Comparison of ENCODE assay signal across 1 cellular context in the genomic region with DNA sequence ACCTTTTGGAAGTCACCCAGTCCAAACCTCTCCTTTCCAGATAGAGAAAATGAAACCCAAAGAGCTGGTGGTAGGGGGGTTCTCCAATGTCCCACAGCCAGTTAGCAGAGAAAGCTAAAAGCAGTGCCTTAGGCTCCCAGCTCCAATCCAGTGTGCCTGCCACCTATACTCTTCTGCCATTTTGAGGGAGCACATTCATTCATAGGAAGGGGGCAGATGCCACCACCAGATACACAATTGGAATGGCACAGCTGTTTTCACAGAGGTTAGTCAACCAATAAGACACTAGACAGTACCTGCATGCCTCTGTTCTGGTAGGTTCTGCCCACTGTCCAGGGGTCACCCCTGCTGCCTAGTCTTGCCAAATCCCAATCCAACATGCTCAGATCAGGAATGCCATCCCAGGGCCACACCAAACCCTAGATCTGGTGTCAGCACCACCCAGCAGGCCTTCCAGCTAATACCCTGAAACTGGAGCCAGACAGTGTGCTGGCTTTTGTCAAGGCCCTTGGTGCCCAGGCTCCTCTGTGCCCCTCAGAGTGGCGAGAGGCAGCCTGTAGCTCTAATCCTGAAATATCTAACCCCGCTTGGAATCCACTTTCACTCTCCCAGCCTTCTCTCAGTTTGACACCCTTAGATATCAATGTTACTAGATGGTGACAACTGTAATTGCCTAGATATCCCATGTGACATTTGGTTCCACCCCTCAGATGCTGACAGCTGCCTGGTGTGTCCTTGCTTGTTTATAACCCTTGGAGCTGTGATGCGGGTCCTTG.
TF ChIP-seq lines count a peak whose summit lies in the region.

No MANE protein-coding gene starts in this region.

TF ChIP-seq in K562, 482 proteins besides CTCF, POLR2A, EP300 and RAD21 (continued from another document and continues in another):
- TF ChIP-seq, protein P1, sequence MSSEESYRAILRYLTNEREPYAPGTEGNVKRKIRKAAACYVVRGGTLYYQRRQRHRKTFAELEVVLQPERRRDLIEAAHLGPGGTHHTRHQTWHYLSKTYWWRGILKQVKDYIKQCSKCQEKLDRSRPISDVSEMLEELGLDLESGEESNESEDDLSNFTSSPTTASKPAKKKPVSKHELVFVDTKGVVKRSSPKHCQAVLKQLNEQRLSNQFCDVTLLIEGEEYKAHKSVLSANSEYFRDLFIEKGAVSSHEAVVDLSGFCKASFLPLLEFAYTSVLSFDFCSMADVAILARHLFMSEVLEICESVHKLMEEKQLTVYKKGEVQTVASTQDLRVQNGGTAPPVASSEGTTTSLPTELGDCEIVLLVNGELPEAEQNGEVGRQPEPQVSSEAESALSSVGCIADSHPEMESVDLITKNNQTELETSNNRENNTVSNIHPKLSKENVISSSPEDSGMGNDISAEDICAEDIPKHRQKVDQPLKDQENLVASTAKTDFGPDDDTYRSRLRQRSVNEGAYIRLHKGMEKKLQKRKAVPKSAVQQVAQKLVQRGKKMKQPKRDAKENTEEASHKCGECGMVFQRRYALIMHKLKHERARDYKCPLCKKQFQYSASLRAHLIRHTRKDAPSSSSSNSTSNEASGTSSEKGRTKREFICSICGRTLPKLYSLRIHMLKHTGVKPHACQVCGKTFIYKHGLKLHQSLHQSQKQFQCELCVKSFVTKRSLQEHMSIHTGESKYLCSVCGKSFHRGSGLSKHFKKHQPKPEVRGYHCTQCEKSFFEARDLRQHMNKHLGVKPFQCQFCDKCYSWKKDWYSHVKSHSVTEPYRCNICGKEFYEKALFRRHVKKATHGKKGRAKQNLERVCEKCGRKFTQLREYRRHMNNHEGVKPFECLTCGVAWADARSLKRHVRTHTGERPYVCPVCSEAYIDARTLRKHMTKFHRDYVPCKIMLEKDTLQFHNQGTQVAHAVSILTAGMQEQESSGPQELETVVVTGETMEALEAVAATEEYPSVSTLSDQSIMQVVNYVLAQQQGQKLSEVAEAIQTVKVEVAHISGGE (CRISPR knock-in tag; IDR thresholded peaks at IDR 0.05) = 0 out of 6 replicates have a peak, but pooled peaks of 1 of the 3 experiments have one; percentile 7
- TF ChIP-seq NCOA2 (IDR thresholded peaks at IDR 0.05; ENCODE audit: partially characterized antibody in 2 of 2) (no peak), ARNT (IDR thresholded peaks at IDR 0.05) (no peak), MCM3 (IDR thresholded peaks at IDR 0.05) (no peak), HNRNPL (IDR thresholded peaks at IDR 0.05; ENCODE audit: low read depth, low read length) (no peak), PCBP2 (IDR thresholded peaks at IDR 0.05; ENCODE audit: low read depth, low read length, poor library complexity, severe bottlenecking) (no peak), NR2C1 (IDR thresholded peaks at IDR 0.05) (no peak), NR2C1 (tag; IDR thresholded peaks at IDR 0.05) (no peak), ZNF134 (CRISPR knock-in tag; conservative IDR thresholded peaks at IDR 0.05) (0 out of 2 replicates have a peak, but pooled peaks have one; percentile 16), GATA2 (CRISPR knock-in tag; IDR thresholded peaks at IDR 0.05) (no peak), MAZ (CRISPR knock-in tag; conservative IDR thresholded peaks at IDR 0.05 in 1 of 2, IDR thresholded peaks at IDR 0.05 in 1 of 2) (peak in 1 of 2 experiments; percentile 13; a peak in 1 of 4 replicates), MCM7 (IDR thresholded peaks at IDR 0.05) (no peak), RBM15 (IDR thresholded peaks at IDR 0.05; ENCODE audit: insufficient read depth, low read length) (no peak), ZBTB17 (CRISPR knock-in tag; IDR thresholded peaks at IDR 0.05) (0 out of 2 replicates have a peak, but pooled peaks have one; percentile 58), PBX2 (CRISPR knock-in tag; IDR thresholded peaks at IDR 0.05; ENCODE audit: low read depth) (no peak), PBX2 (tag; conservative IDR thresholded peaks at IDR 0.05; ENCODE audit: low read depth) (peak; percentile 71), HBP1 (CRISPR knock-in tag; IDR thresholded peaks at IDR 0.05) (0 out of 2 replicates have a peak, but pooled peaks have one; percentile 45), ZNF165 (CRISPR knock-in tag; IDR thresholded peaks at IDR 0.05; ENCODE audit: borderline replicate concordance) (0 out of 2 replicates have a peak, but pooled peaks have one; percentile 38), STAT5B (CRISPR knock-in tag; IDR thresholded peaks at IDR 0.05) (no peak), ZNF445 (CRISPR knock-in tag; IDR thresholded peaks at IDR 0.05; ENCODE audit: low read depth) (0 out of 2 replicates have a peak, but pooled peaks have one; percentile 25), ETV1 (tag; conservative IDR thresholded peaks at IDR 0.05; ENCODE audit: low read depth) (0 out of 2 replicates have a peak, but pooled peaks have one; percentile 22), POLR2AphosphoS2 (IDR thresholded peaks at IDR 0.05; ENCODE audit: low read length) (no peak), ZSCAN29 (IDR thresholded peaks at IDR 0.05) (no peak), AFF4 (CRISPR knock-in tag; IDR thresholded peaks at IDR 0.05) (no peak), ZNF583 (CRISPR knock-in tag; IDR thresholded peaks at IDR 0.05) (0 out of 2 replicates have a peak, but pooled peaks have one; percentile 31), ZNF444 (CRISPR knock-in tag; IDR thresholded peaks at IDR 0.05) (0 out of 2 replicates have a peak, but pooled peaks have one; percentile 12), FIP1L1 (IDR thresholded peaks at IDR 0.05; ENCODE audit: low read depth, low read length, poor library complexity, severe bottlenecking) (no peak), E2F3 (CRISPR knock-in tag; IDR thresholded peaks at IDR 0.05) (0 out of 2 replicates have a peak, but pooled peaks have one; percentile 56), FOXK2 (conservative IDR thresholded peaks at IDR 0.05 in 1 of 2, IDR thresholded peaks at IDR 0.05 in 1 of 2; ENCODE audit: low read depth in 2 of 2) (peak; percentile 62 to 76; a peak in 2 of 4 replicates), ERF (CRISPR knock-in tag; IDR thresholded peaks at IDR 0.05) (peak; percentile 81; the same call in 1 of the 2 replicates), POLR3A (IDR thresholded peaks at IDR 0.05; ENCODE audit: borderline replicate concordance, extremely low read depth, insufficient read depth, insufficient read length) (no peak), NR4A1 (CRISPR knock-in tag; IDR thresholded peaks at IDR 0.05) (no peak), NR4A1 (tag; IDR thresholded peaks at IDR 0.05) (peak; percentile 75)
- TF ChIP-seq, protein P2, sequence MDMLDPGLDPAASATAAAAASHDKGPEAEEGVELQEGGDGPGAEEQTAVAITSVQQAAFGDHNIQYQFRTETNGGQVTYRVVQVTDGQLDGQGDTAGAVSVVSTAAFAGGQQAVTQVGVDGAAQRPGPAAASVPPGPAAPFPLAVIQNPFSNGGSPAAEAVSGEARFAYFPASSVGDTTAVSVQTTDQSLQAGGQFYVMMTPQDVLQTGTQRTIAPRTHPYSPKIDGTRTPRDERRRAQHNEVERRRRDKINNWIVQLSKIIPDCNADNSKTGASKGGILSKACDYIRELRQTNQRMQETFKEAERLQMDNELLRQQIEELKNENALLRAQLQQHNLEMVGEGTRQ (CRISPR knock-in tag; IDR thresholded peaks at IDR 0.05) = 0 out of 2 replicates have a peak, but pooled peaks have one; percentile 1
- TF ChIP-seq, protein P3, sequence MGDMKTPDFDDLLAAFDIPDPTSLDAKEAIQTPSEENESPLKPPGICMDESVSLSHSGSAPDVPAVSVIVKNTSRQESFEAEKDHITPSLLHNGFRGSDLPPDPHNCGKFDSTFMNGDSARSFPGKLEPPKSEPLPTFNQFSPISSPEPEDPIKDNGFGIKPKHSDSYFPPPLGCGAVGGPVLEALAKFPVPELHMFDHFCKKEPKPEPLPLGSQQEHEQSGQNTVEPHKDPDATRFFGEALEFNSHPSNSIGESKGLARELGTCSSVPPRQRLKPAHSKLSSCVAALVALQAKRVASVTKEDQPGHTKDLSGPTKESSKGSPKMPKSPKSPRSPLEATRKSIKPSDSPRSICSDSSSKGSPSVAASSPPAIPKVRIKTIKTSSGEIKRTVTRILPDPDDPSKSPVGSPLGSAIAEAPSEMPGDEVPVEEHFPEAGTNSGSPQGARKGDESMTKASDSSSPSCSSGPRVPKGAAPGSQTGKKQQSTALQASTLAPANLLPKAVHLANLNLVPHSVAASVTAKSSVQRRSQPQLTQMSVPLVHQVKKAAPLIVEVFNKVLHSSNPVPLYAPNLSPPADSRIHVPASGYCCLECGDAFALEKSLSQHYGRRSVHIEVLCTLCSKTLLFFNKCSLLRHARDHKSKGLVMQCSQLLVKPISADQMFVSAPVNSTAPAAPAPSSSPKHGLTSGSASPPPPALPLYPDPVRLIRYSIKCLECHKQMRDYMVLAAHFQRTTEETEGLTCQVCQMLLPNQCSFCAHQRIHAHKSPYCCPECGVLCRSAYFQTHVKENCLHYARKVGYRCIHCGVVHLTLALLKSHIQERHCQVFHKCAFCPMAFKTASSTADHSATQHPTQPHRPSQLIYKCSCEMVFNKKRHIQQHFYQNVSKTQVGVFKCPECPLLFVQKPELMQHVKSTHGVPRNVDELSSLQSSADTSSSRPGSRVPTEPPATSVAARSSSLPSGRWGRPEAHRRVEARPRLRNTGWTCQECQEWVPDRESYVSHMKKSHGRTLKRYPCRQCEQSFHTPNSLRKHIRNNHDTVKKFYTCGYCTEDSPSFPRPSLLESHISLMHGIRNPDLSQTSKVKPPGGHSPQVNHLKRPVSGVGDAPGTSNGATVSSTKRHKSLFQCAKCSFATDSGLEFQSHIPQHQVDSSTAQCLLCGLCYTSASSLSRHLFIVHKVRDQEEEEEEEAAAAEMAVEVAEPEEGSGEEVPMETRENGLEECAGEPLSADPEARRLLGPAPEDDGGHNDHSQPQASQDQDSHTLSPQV (IDR thresholded peaks at IDR 0.05) = peak; percentile 51; the same call in 1 of the 2 replicates
- TF ChIP-seq, protein P4, sequence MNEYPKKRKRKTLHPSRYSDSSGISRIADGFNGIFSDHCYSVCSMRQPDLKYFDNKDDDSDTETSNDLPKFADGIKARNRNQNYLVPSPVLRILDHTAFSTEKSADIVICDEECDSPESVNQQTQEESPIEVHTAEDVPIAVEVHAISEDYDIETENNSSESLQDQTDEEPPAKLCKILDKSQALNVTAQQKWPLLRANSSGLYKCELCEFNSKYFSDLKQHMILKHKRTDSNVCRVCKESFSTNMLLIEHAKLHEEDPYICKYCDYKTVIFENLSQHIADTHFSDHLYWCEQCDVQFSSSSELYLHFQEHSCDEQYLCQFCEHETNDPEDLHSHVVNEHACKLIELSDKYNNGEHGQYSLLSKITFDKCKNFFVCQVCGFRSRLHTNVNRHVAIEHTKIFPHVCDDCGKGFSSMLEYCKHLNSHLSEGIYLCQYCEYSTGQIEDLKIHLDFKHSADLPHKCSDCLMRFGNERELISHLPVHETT (CRISPR knock-in tag; conservative IDR thresholded peaks at IDR 0.05 in 1 of 2, IDR thresholded peaks at IDR 0.05 in 1 of 2) = no peak; a peak in 1 of 4 replicates
- TF ChIP-seq, protein P5, sequence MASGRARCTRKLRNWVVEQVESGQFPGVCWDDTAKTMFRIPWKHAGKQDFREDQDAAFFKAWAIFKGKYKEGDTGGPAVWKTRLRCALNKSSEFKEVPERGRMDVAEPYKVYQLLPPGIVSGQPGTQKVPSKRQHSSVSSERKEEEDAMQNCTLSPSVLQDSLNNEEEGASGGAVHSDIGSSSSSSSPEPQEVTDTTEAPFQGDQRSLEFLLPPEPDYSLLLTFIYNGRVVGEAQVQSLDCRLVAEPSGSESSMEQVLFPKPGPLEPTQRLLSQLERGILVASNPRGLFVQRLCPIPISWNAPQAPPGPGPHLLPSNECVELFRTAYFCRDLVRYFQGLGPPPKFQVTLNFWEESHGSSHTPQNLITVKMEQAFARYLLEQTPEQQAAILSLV (tag; IDR thresholded peaks at IDR 0.05) = 0 out of 2 replicates have a peak, but pooled peaks have one; percentile 7
